25 cellular contexts compared by ENCODE assay signal in genomic region chr3:12677616-12678015, GRCh38. TPM values are rescaled to one million over a fixed set of nuclear protein-coding genes. Genes with fewer than 3 reads are reported as not detected.
DNase-seq lines count a peak whose midpoint lies in the region; ATAC-seq and TF ChIP-seq lines count a peak whose summit lies in the region.
"Had no signal": no experiment of that assay in that cellular context is flagged by ENCODE, and none has a peak within 500 bp of the region (broad histone marks: within the 10 kb centered on the region; RNA-seq: fewer than 3 reads in every experiment).

No MANE protein-coding gene starts in this region.

- no peak overlapping the region for H2BK120ac ChIP-seq in mesenchymal stem cell (ENCODE audit: low read depth, low read length)

- H3K27me3 ChIP-seq in GM23338 (ENCODE audit: insufficient read depth), result no peaks in the 10 kb centered on the region
- no peaks in the 10 kb centered on the region for H3K27me3 ChIP-seq in mesenchymal stem cell (ENCODE audit: control insufficient read depth in 1 of 2, insufficient read depth in 1 of 2, low read length in 2 of 2)
- H3K27me3 ChIP-seq: Peyer's patch had no signal

- H3K9me3 Mint-ChIP-seq in GM23338, result no peaks in the 10 kb centered on the region
- H3K9me3 Mint-ChIP-seq in WTC11, result peaks cover 16% of the 10 kb centered on the region
- no peaks in the 10 kb centered on the region for H3K9me3 Mint-ChIP-seq in stimulated activated effector memory CD8-positive, alpha-beta T cell treated with anti-CD3 and anti-CD28 coated beads, Interleukin-12 subunit alpha, Interleukin-12 subunit beta, amount 100 ng/mL, for 72 hours
- H3K9me3 Mint-ChIP-seq: CD8-positive, alpha-beta T cell had no signal

- H4K8ac ChIP-seq in mesenchymal stem cell (ENCODE audit: low read length), result no peak overlapping the region

- no peak for DNase-seq in GM23338 (ENCODE audit: low spot score)
- no peak for DNase-seq in WTC11 (ENCODE audit: low spot score)
- no peak for DNase-seq in mesenchymal stem cell
- no peak for DNase-seq in stimulated activated effector memory CD8-positive, alpha-beta T cell treated with anti-CD3 and anti-CD28 coated beads, Interleukin-12 subunit alpha, Interleukin-12 subunit beta, amount 100 ng/mL, for 72 hours (ENCODE audit: low spot score in 2 of 2)
- no peak for DNase-seq in hepatic stellate cell (ENCODE audit: low spot score)
- no peak for DNase-seq in NCI-H1417 treated with DMSO at 0.1 percent for 48 hours (lab: John Stamatoyannopoulos, UW)
- no peak for DNase-seq in NCI-H446 (lab: John Stamatoyannopoulos, UW)
- DNase-seq in GM10266 (ENCODE audit: extremely low spot score), result no peak
- DNase-seq: C1 segment of cervical spinal cord; Caco-2; CD8-positive, alpha-beta T cell; HFFc6; Karpas-422; NCI-H1092; NCI-H1436; NCI-H187; NCI-H2171 treated with DMSO at 0.1 percent for 48 hours; NCI-H345; NCI-H524; NCI-H748 treated with DMSO at 0.1 percent for 48 hours; OCI-M1; Peyer's patch; SHP77 treated with DMSO at 0.1 percent for 48 hours had no signal

- H3K4me3 Mint-ChIP-seq in GM23338, result no peak overlapping the region; the same call in 2 of the 3 replicates
- no peak overlapping the region for H3K4me3 Mint-ChIP-seq in WTC11
- H3K4me3 Mint-ChIP-seq in stimulated activated effector memory CD8-positive, alpha-beta T cell treated with anti-CD3 and anti-CD28 coated beads, Interleukin-12 subunit alpha, Interleukin-12 subunit beta, amount 100 ng/mL, for 72 hours, result no peak overlapping the region
- H3K4me3 Mint-ChIP-seq: CD8-positive, alpha-beta T cell; HFFc6 had no signal

- peak overlapping the region; percentile 6 for H2AK5ac ChIP-seq in mesenchymal stem cell (ENCODE audit: low read length, severe bottlenecking)

- H3K9me3 ChIP-seq in mesenchymal stem cell (ENCODE audit: control insufficient read depth, low read length), result no peaks in the 10 kb centered on the region
- H3K9me3 ChIP-seq: Caco-2, Peyer's patch had no signal

- H2AFZ ChIP-seq in GM23338 (peak overlapping the region; percentile 76), mesenchymal stem cell (ENCODE audit: low read depth, low read length) (no peak overlapping the region)

- H3K9me2 ChIP-seq in GM23338 (ENCODE audit: insufficient read depth), result no peaks in the 10 kb centered on the region

- no peaks in the 10 kb centered on the region for H3F3A ChIP-seq in GM23338 (replicated peaks; ENCODE audit: low read depth)

- H3K36me3 ChIP-seq in GM23338 (ENCODE audit: insufficient read depth), result no peaks in the 10 kb centered on the region
- no peaks in the 10 kb centered on the region for H3K36me3 ChIP-seq in mesenchymal stem cell (ENCODE audit: control insufficient read depth in 1 of 2, insufficient read depth in 2 of 2, low read depth in 1 of 2, low read length in 2 of 2)
- H3K36me3 ChIP-seq: Peyer's patch had no signal

- no peaks in the 10 kb centered on the region for H4K20me1 ChIP-seq in GM23338 (replicated peaks; ENCODE audit: insufficient read depth)

- H3K27ac ChIP-seq in GM23338 (ENCODE audit: low read depth) (no peak overlapping the region), mesenchymal stem cell (ENCODE audit: low read length, poor library complexity, severe bottlenecking) (no peak overlapping the region)

- H2BK12ac ChIP-seq in mesenchymal stem cell (ENCODE audit: low read length in 2 of 2), result no peak overlapping the region

- H3K4me2 ChIP-seq in GM23338, result no peak overlapping the region
- H3K4me2 ChIP-seq in mesenchymal stem cell (ENCODE audit: low read length, poor library complexity, severe bottlenecking), result no peak overlapping the region

- POLR2A ChIA-PET in WTC11 (lab: Charles Lee), result interaction anchor here (0.6 to 1.0 kb wide), 4 partner anchors 13 to 126 kb away, joined by 3 to 5 read pairs (median 4); partner anchors contain the start of gene RAF1

- no peak overlapping the region for H2BK15ac ChIP-seq in mesenchymal stem cell (ENCODE audit: low read depth, poor library complexity, severe bottlenecking)

- peaks cover 32% of the 10 kb centered on the region for H3K4me1 Mint-ChIP-seq in GM23338
- H3K4me1 Mint-ChIP-seq in WTC11, result peaks cover 28% of the 10 kb centered on the region
- H3K4me1 Mint-ChIP-seq in stimulated activated effector memory CD8-positive, alpha-beta T cell treated with anti-CD3 and anti-CD28 coated beads, Interleukin-12 subunit alpha, Interleukin-12 subunit beta, amount 100 ng/mL, for 72 hours, result peaks cover 16% of the 10 kb centered on the region

- 79% methylated on average over 6 of the region's 6 CpGs for WGBS in mesenchymal stem cell

- H3K14ac ChIP-seq in mesenchymal stem cell (ENCODE audit: low read length in 2 of 2), result no peak overlapping the region

- H3K23ac ChIP-seq in mesenchymal stem cell (ENCODE audit: low read length in 2 of 2), result no peak overlapping the region

- no peaks in the 10 kb centered on the region for H3K79me1 ChIP-seq in mesenchymal stem cell (replicated peaks; ENCODE audit: low read length, poor library complexity, severe bottlenecking)

- no peak overlapping the region for H3K18ac ChIP-seq in mesenchymal stem cell (ENCODE audit: low read depth in 1 of 2, low read length in 2 of 2)

- H3K4me1 ChIP-seq in GM23338 (ENCODE audit: insufficient read depth) (peaks cover 3% of the 10 kb centered on the region; the same call in 1 of the 2 replicates), mesenchymal stem cell (ENCODE audit: control insufficient read depth, insufficient read depth, low read depth, low read length) (peaks cover 12% of the 10 kb centered on the region)
- H3K4me1 ChIP-seq: Peyer's patch had no signal

- no peak overlapping the region for H3K27ac Mint-ChIP-seq in GM23338
- H3K27ac Mint-ChIP-seq in WTC11, result no peak overlapping the region
- H3K27ac Mint-ChIP-seq in stimulated activated effector memory CD8-positive, alpha-beta T cell treated with anti-CD3 and anti-CD28 coated beads, Interleukin-12 subunit alpha, Interleukin-12 subunit beta, amount 100 ng/mL, for 72 hours, result peak overlapping the region; percentile 73
- H3K27ac Mint-ChIP-seq: CD8-positive, alpha-beta T cell; HFFc6 had no signal

- H3K79me2 ChIP-seq in GM23338 (replicated peaks; ENCODE audit: insufficient read depth), result no peaks in the 10 kb centered on the region

- H3K36me3 Mint-ChIP-seq in GM23338 (ENCODE audit: low read depth), result no peaks in the 10 kb centered on the region
- peaks cover 17% of the 10 kb centered on the region for H3K36me3 Mint-ChIP-seq in WTC11
- no peaks in the 10 kb centered on the region for H3K36me3 Mint-ChIP-seq in stimulated activated effector memory CD8-positive, alpha-beta T cell treated with anti-CD3 and anti-CD28 coated beads, Interleukin-12 subunit alpha, Interleukin-12 subunit beta, amount 100 ng/mL, for 72 hours
- H3K36me3 Mint-ChIP-seq: CD8-positive, alpha-beta T cell had no signal

- no peak overlapping the region for H3K4ac ChIP-seq in mesenchymal stem cell (ENCODE audit: low read depth in 1 of 2, low read length in 2 of 2)

- H3K27me3 Mint-ChIP-seq in GM23338 (ENCODE audit: insufficient read depth, low read depth, poor library complexity) (peaks cover 15% of the 10 kb centered on the region), WTC11 (ENCODE audit: low read depth) (peaks cover 14% of the 10 kb centered on the region)

- H2BK5ac ChIP-seq in mesenchymal stem cell (ENCODE audit: low read depth, low read length, poor library complexity, severe bottlenecking), result peak overlapping the region; percentile 66

- no peak for ATAC-seq in GM23338
- ATAC-seq in WTC11, result peak; percentile 23; the same call in 1 of the 2 replicates
- no peak for ATAC-seq in stimulated activated effector memory CD8-positive, alpha-beta T cell treated with anti-CD3 and anti-CD28 coated beads, Interleukin-12 subunit alpha, Interleukin-12 subunit beta, amount 100 ng/mL, for 72 hours
- ATAC-seq: CD8-positive, alpha-beta T cell; GM12878; HepG2 had no signal

- H4K91ac ChIP-seq in mesenchymal stem cell (ENCODE audit: low read length), result no peak overlapping the region

- H3K9ac ChIP-seq in mesenchymal stem cell (ENCODE audit: low read length), result no peak overlapping the region

- CTCF ChIA-PET in WTC11 (lab: Charles Lee), result interaction anchor here (0.6 to 1.9 kb wide), 3 partner anchors 15 to 43 kb away, joined by 3 to 5 read pairs (median 4); no protein-coding TSS in a partner anchor

- H3K4me3 ChIP-seq in GM23338 (no peak overlapping the region), mesenchymal stem cell (ENCODE audit: insufficient read depth in 1 of 2, low read depth in 1 of 2, low read length in 2 of 2) (no peak overlapping the region)
- H3K4me3 ChIP-seq: GM12878, Peyer's patch had no signal

- no peak for TF ChIP-seq CTCF in GM23338 (conservative IDR thresholded peaks at IDR 0.05; ENCODE audit: low read depth in 2 of 2)
- no peak for TF ChIP-seq CTCF in WTC11 (IDR thresholded peaks at IDR 0.05)
- no peak for TF ChIP-seq CTCF in GM10266 (IDR thresholded peaks at IDR 0.05; ENCODE audit: control insufficient read depth, insufficient read depth, low read depth, missing control alignments)

TF ChIP-seq in GM23338, 12 proteins besides CTCF, POLR2A, EP300 and RAD21 (continues in another document):
- no peak for TF ChIP-seq STAT1 (IDR thresholded peaks at IDR 0.05; ENCODE audit: unreplicated experiment)

TF ChIP-seq in WTC11, 78 proteins besides CTCF, POLR2A, EP300 and RAD21 (continues in another document):
- TF ChIP-seq IRF2 (CRISPR knock-in tag; IDR thresholded peaks at IDR 0.05; ENCODE audit: borderline replicate concordance, low read depth) (no peak), SOX15 (CRISPR knock-in tag; IDR thresholded peaks at IDR 0.05) (no peak), GABPB1 (CRISPR knock-in tag; IDR thresholded peaks at IDR 0.05) (no peak), TP53 (CRISPR knock-in tag; IDR thresholded peaks at IDR 0.05) (no peak), SMAD3 (CRISPR knock-in tag; IDR thresholded peaks at IDR 0.05; ENCODE audit: borderline replicate concordance) (no peak), GRHL2 (CRISPR knock-in tag; IDR thresholded peaks at IDR 0.05; ENCODE audit: insufficient replicate concordance, severe bottlenecking) (no peak), ZNF671 (CRISPR knock-in tag; IDR thresholded peaks at IDR 0.05) (no peak)

RNA-seq across cellular contexts. Expression of gene RAF1, which starts 13.7 kb away (rescaled TPM):
- total RNA-seq in GM23338 (2014; rRNA removed; shearing (Covaris generic)), result 123 and 135 TPM in 2 replicates
- 35.6 and 39.5 TPM in 2 replicates for polyA plus RNA-seq in GM23338 (2016; fragmentation: Nextera tagmentation; extraction: Ambion mirVana)
- 85.0 to 101 TPM (median 86.1 TPM) in 3 replicates for total RNA-seq in WTC11 (2021)
- 43.4 TPM for polyA plus RNA-seq in mesenchymal stem cell (2013, experiment 1 of 2)
- 42.6 TPM for polyA plus RNA-seq in mesenchymal stem cell (2013, experiment 2 of 2)
